In genomic region chr7:113710310-113711106, GRCh38 we compare ENCODE assay signal across 8 cellular contexts.
DNase-seq lines count a peak whose midpoint lies in the region; ATAC-seq, FAIRE-seq and TF ChIP-seq lines count a peak whose summit lies in the region.

No MANE protein-coding gene starts in this region.

- DNase-seq in AG04449 (ENCODE audit: low read depth, low spot score) = peak; percentile 45
- DNase-seq in MG63 = peak; percentile 10
- DNase-seq in Panc1 (ENCODE audit: low read depth, low spot score) = peak; percentile 86
- DNase-seq in K562 (ENCODE audit: extremely low read depth in 1 of 4, low spot score in 3 of 4) = peak; percentile 59 to 87 (median 75)
- peak; percentile 71 for DNase-seq in iPS DF 4.7 (ENCODE audit: extremely low read depth, low spot score)
- peak; percentile 0 to 16 for DNase-seq in stimulated activated CD4-positive, alpha-beta T cell treated with anti-CD3 and anti-CD28 coated beads, Interleukin-15, amount 100 ng/mL, for 48 hours (ENCODE audit: low read depth in 2 of 2)

- H4K20me1 ChIP-seq in K562 (replicated peaks; ENCODE audit: control insufficient read depth, insufficient read depth, low read length) = no peaks in the 10 kb centered on the region

- CTCF ChIA-PET in AG04449 (lab: Yijun Ruan, JAX) (interaction anchor here (1.0 to 2.4 kb wide), 10 partner anchors 8 to 1160 kb away, joined by 3 to 14 read pairs (median 4); no protein-coding TSS in a partner anchor), Panc1 (lab: Charles Lee) (interaction anchor here (0.7 kb wide), 1 partner anchor 229 kb away, joined by 3 read pairs; no protein-coding TSS in a partner anchor), K562 (lab: Yijun Ruan, JAX; ENCODE audit: low intra/inter-chr PET ratio) (no interaction called here)

- no peak overlapping the region for H3K4me2 ChIP-seq in K562 (ENCODE audit: insufficient read depth, low read length)

- intact Hi-C loops in Panc1 (cut with micrococcal nuclease; ENCODE audit: unreplicated experiment) = no loop called here
- intact Hi-C loops in K562 (cut with micrococcal nuclease) = loop anchor here (1.0 kb wide), 1 partner anchor 1160 kb away; no protein-coding TSS in a partner anchor

- no peaks in the 10 kb centered on the region for H3K79me2 ChIP-seq in K562 (ENCODE audit: control insufficient read depth, insufficient read depth, low read length)

- no peaks in the 10 kb centered on the region for H3K27me3 ChIP-seq in MG63
- H3K27me3 ChIP-seq in Panc1 (ENCODE audit: control insufficient read depth, insufficient read depth, low read length) = no peaks in the 10 kb centered on the region
- H3K27me3 ChIP-seq in K562 (ENCODE audit: control insufficient read depth in 2 of 2, insufficient read depth in 2 of 2, low read length in 2 of 2) = no peaks in the 10 kb centered on the region

- no peak overlapping the region for H2AFZ ChIP-seq in K562 (ENCODE audit: low read depth, low read length)

- TF ChIP-seq EP300 in K562 (IDR thresholded peaks at IDR 0.05; ENCODE audit: low read length) = peak; percentile 3; the same call in 1 of the 2 replicates

- 10% methylated on average over 4 of the region's 4 CpGs for WGBS in K562 (ENCODE audit: insufficient coverage, low coverage, missing lambda C conversion rate)

- no peaks in the 10 kb centered on the region for H3K36me3 ChIP-seq in MG63
- no peaks in the 10 kb centered on the region for H3K36me3 ChIP-seq in Panc1 (ENCODE audit: control insufficient read depth, insufficient read depth, low read length)
- H3K36me3 ChIP-seq in K562 (ENCODE audit: control insufficient read depth, insufficient read depth, low read length) = no peaks in the 10 kb centered on the region

- no peak overlapping the region for H3K9ac ChIP-seq in K562 (ENCODE audit: insufficient read depth in 1 of 2, low read depth in 2 of 2, low read length in 2 of 2)

- peak; percentile 89 for FAIRE-seq in K562 (lab: Jason Lieb, UNC)

- H3K9me3 ChIP-seq in MG63 (no peaks in the 10 kb centered on the region), Panc1 (ENCODE audit: control insufficient read depth, insufficient read depth, low read depth, low read length) (no peaks in the 10 kb centered on the region), K562 (replicated peaks; ENCODE audit: control insufficient read depth, insufficient read depth, low read depth, low read length) (0 out of 2 replicates have a peak, but pooled peaks cover 3% of the 10 kb centered on the region)

- BruUV-seq in Panc1 (replicated peaks; lab: Mats Ljungman, UMichigan) (no TSS peak), K562 (replicated peaks; lab: Mats Ljungman, UMichigan) (no TSS peak)

- H3K27ac ChIP-seq in Panc1 (ENCODE audit: low read length) (no peak overlapping the region), K562 (ENCODE audit: extremely low read depth, low read depth, low read length) (no peak overlapping the region)

- no peaks in the 10 kb centered on the region for H3K9me1 ChIP-seq in K562 (ENCODE audit: control insufficient read depth, insufficient read depth, low read length)

- TF ChIP-seq RAD21 in K562 (CRISPR knock-in tag; conservative IDR thresholded peaks at IDR 0.05 in 1 of 2, IDR thresholded peaks at IDR 0.05 in 1 of 2) = peak; percentile 53 to 70

- ATAC-seq in HG02588 (IDR thresholded peaks at IDR 0.05; ENCODE audit: unreplicated experiment) (peak; percentile 98), Panc1 (peak; percentile 87), K562 (peak; percentile 90)

- H3K4me1 ChIP-seq in Panc1 (ENCODE audit: control insufficient read depth, insufficient read depth, low read length) (no peaks in the 10 kb centered on the region), K562 (replicated peaks in 1 of 2; ENCODE audit: control insufficient read depth in 2 of 2, insufficient read depth in 2 of 2, low read length in 2 of 2) (no peaks in the 10 kb centered on the region)

- H3K4me3 ChIP-seq in AG04449 (ENCODE audit: low read depth, low read length) (no peak overlapping the region), GM12875 (ENCODE audit: low read depth, low read length) (no peak overlapping the region), MG63 (no peak overlapping the region), Panc1 (ENCODE audit: low read depth in 2 of 2, low read length in 2 of 2) (no peak overlapping the region), K562 (no peak overlapping the region)

- in situ Hi-C loops in Panc1 (cut with HindIII; ENCODE audit: low pct_unique_long_range_greater_than_20kb, low sequenced_read_pairs) (no loop called here), K562 (cut with MboI) (loop anchor here (25.0 kb wide), 1 partner anchor 698 kb away; no protein-coding TSS in a partner anchor)

- peak; percentile 86 for TF ChIP-seq CTCF in AG04449 (IDR thresholded peaks at IDR 0.05; ENCODE audit: insufficient read depth, low read length, missing control alignments)
- TF ChIP-seq CTCF in GM12875 (IDR thresholded peaks at IDR 0.05; ENCODE audit: borderline replicate concordance, insufficient read depth, low read depth, low read length) = peak; percentile 81
- peak; percentile 85; the same call in 1 of the 2 replicates for TF ChIP-seq CTCF in Panc1 (IDR thresholded peaks at IDR 0.05)
- peak; percentile 70 to 92 (median 88) for TF ChIP-seq CTCF in K562 (IDR thresholded peaks at IDR 0.05 in 2 of 3, conservative IDR thresholded peaks at IDR 0.05 in 1 of 3; ENCODE audit: insufficient read depth in 2 of 3, low read depth in 1 of 3, low read length in 3 of 3)

- no peak for TF ChIP-seq POLR2A in K562 (conservative IDR thresholded peaks at IDR 0.05)

- POLR2A ChIA-PET in AG04449 (lab: Yijun Ruan, JAX) = no interaction called here
- POLR2A ChIA-PET in Panc1 (lab: Charles Lee) = no interaction called here
- POLR2A ChIA-PET in K562 (lab: Yijun Ruan, JAX) = no interaction called here

TF ChIP-seq in K562, 482 proteins besides CTCF, POLR2A, EP300 and RAD21 (continues in another document):
- TF ChIP-seq ZNF318 (IDR thresholded peaks at IDR 0.05; ENCODE audit: borderline replicate concordance in 1 of 2, low read depth in 1 of 2) = no peak
- TF ChIP-seq WHSC1 (IDR thresholded peaks at IDR 0.05; ENCODE audit: low read length) = no peak
- no peak for TF ChIP-seq FIP1L1 (IDR thresholded peaks at IDR 0.05; ENCODE audit: low read depth, low read length, poor library complexity, severe bottlenecking)
- no peak for TF ChIP-seq PRMT5 (CRISPR knock-in tag; IDR thresholded peaks at IDR 0.05)
- peak; percentile 60 for TF ChIP-seq SMC3 (conservative IDR thresholded peaks at IDR 0.05; ENCODE audit: insufficient read depth, low read depth, low read length)

Comparison
In these comparisons a context has a peak if more than half of its experiments do, and no peak if none do; other contexts are left out.
1. DNase-seq: peak in every context shown above with its lines; median percentile 86 in Panc1; 75 in K562; 71 in iPS DF 4.7; 45 in AG04449; 10 in MG63; 8 in stimulated activated CD4-positive, alpha-beta T cell treated with anti-CD3 and anti-CD28 coated beads, Interleukin-15, amount 100 ng/mL, for 48 hours.